1 cellular context compared by ENCODE assay signal in genomic region chr13:95180513-95181245, GRCh38.
TF ChIP-seq lines count a peak whose summit lies in the region.

No MANE protein-coding gene starts in this region.

TF ChIP-seq in HepG2, 621 proteins besides CTCF, POLR2A, EP300 and RAD21 (continued from another document and continues in another):
- TF ChIP-seq, protein P1, sequence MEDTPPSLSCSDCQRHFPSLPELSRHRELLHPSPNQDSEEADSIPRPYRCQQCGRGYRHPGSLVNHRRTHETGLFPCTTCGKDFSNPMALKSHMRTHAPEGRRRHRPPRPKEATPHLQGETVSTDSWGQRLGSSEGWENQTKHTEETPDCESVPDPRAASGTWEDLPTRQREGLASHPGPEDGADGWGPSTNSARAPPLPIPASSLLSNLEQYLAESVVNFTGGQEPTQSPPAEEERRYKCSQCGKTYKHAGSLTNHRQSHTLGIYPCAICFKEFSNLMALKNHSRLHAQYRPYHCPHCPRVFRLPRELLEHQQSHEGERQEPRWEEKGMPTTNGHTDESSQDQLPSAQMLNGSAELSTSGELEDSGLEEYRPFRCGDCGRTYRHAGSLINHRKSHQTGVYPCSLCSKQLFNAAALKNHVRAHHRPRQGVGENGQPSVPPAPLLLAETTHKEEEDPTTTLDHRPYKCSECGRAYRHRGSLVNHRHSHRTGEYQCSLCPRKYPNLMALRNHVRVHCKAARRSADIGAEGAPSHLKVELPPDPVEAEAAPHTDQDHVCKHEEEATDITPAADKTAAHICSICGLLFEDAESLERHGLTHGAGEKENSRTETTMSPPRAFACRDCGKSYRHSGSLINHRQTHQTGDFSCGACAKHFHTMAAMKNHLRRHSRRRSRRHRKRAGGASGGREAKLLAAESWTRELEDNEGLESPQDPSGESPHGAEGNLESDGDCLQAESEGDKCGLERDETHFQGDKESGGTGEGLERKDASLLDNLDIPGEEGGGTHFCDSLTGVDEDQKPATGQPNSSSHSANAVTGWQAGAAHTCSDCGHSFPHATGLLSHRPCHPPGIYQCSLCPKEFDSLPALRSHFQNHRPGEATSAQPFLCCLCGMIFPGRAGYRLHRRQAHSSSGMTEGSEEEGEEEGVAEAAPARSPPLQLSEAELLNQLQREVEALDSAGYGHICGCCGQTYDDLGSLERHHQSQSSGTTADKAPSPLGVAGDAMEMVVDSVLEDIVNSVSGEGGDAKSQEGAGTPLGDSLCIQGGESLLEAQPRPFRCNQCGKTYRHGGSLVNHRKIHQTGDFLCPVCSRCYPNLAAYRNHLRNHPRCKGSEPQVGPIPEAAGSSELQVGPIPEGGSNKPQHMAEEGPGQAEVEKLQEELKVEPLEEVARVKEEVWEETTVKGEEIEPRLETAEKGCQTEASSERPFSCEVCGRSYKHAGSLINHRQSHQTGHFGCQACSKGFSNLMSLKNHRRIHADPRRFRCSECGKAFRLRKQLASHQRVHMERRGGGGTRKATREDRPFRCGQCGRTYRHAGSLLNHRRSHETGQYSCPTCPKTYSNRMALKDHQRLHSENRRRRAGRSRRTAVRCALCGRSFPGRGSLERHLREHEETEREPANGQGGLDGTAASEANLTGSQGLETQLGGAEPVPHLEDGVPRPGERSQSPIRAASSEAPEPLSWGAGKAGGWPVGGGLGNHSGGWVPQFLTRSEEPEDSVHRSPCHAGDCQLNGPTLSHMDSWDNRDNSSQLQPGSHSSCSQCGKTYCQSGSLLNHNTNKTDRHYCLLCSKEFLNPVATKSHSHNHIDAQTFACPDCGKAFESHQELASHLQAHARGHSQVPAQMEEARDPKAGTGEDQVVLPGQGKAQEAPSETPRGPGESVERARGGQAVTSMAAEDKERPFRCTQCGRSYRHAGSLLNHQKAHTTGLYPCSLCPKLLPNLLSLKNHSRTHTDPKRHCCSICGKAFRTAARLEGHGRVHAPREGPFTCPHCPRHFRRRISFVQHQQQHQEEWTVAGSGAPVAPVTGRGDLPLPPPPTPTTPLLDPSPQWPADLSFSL (CRISPR knock-in tag; IDR thresholded peaks at IDR 0.05) = no peak
- TF ChIP-seq SIN3B (IDR thresholded peaks at IDR 0.05; ENCODE audit: low read length) (no peak), HMG20B (CRISPR knock-in tag; conservative IDR thresholded peaks at IDR 0.05) (no peak), XRCC5 (optimal IDR thresholded peaks at IDR 0.05; ENCODE audit: low read length) (no peak), DNMT1 (CRISPR knock-in tag; IDR thresholded peaks at IDR 0.05) (no peak), ZNF317 (CRISPR knock-in tag; IDR thresholded peaks at IDR 0.05) (no peak), ZNF776 (CRISPR knock-in tag; IDR thresholded peaks at IDR 0.05) (no peak), ZNF678 (CRISPR knock-in tag; IDR thresholded peaks at IDR 0.05) (no peak), ERF (CRISPR knock-in tag; IDR thresholded peaks at IDR 0.05) (no peak), ZBTB34 (CRISPR knock-in tag; IDR thresholded peaks at IDR 0.05) (no peak), TAF1 (CRISPR knock-in tag; IDR thresholded peaks at IDR 0.05) (no peak), NCOA2 (CRISPR knock-in tag; IDR thresholded peaks at IDR 0.05) (peak; percentile 44; the same call in 1 of the 2 replicates), TRAFD1 (CRISPR knock-in tag; IDR thresholded peaks at IDR 0.05; ENCODE audit: borderline replicate concordance) (no peak), TOE1 (CRISPR knock-in tag; IDR thresholded peaks at IDR 0.05) (no peak), ZC3H4 (CRISPR knock-in tag; IDR thresholded peaks at IDR 0.05; ENCODE audit: borderline replicate concordance) (no peak), ZNF207 (IDR thresholded peaks at IDR 0.05; ENCODE audit: borderline replicate concordance) (no peak), ZNF781 (CRISPR knock-in tag; IDR thresholded peaks at IDR 0.05; ENCODE audit: borderline replicate concordance, not compliant biosample characterization) (no peak), NFAT5 (CRISPR knock-in tag; IDR thresholded peaks at IDR 0.05) (no peak), MYNN (CRISPR knock-in tag; IDR thresholded peaks at IDR 0.05; ENCODE audit: low read depth) (no peak), RFX1 (IDR thresholded peaks at IDR 0.05) (no peak), RFXAP (CRISPR knock-in tag; IDR thresholded peaks at IDR 0.05; ENCODE audit: borderline replicate concordance) (no peak)
- TF ChIP-seq, protein P2, sequence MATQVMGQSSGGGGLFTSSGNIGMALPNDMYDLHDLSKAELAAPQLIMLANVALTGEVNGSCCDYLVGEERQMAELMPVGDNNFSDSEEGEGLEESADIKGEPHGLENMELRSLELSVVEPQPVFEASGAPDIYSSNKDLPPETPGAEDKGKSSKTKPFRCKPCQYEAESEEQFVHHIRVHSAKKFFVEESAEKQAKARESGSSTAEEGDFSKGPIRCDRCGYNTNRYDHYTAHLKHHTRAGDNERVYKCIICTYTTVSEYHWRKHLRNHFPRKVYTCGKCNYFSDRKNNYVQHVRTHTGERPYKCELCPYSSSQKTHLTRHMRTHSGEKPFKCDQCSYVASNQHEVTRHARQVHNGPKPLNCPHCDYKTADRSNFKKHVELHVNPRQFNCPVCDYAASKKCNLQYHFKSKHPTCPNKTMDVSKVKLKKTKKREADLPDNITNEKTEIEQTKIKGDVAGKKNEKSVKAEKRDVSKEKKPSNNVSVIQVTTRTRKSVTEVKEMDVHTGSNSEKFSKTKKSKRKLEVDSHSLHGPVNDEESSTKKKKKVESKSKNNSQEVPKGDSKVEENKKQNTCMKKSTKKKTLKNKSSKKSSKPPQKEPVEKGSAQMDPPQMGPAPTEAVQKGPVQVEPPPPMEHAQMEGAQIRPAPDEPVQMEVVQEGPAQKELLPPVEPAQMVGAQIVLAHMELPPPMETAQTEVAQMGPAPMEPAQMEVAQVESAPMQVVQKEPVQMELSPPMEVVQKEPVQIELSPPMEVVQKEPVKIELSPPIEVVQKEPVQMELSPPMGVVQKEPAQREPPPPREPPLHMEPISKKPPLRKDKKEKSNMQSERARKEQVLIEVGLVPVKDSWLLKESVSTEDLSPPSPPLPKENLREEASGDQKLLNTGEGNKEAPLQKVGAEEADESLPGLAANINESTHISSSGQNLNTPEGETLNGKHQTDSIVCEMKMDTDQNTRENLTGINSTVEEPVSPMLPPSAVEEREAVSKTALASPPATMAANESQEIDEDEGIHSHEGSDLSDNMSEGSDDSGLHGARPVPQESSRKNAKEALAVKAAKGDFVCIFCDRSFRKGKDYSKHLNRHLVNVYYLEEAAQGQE (IDR thresholded peaks at IDR 0.05; ENCODE audit: borderline replicate concordance in 1 of 2, low read depth in 1 of 2, low read length in 2 of 2) = no peak
- TF ChIP-seq, protein P3, sequence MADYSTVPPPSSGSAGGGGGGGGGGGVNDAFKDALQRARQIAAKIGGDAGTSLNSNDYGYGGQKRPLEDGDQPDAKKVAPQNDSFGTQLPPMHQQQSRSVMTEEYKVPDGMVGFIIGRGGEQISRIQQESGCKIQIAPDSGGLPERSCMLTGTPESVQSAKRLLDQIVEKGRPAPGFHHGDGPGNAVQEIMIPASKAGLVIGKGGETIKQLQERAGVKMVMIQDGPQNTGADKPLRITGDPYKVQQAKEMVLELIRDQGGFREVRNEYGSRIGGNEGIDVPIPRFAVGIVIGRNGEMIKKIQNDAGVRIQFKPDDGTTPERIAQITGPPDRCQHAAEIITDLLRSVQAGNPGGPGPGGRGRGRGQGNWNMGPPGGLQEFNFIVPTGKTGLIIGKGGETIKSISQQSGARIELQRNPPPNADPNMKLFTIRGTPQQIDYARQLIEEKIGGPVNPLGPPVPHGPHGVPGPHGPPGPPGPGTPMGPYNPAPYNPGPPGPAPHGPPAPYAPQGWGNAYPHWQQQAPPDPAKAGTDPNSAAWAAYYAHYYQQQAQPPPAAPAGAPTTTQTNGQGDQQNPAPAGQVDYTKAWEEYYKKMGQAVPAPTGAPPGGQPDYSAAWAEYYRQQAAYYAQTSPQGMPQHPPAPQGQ (CRISPR knock-in tag; IDR thresholded peaks at IDR 0.05; ENCODE audit: borderline replicate concordance) = no peak
